ENCODE assay signal across 14 cellular contexts in the genomic region with DNA sequence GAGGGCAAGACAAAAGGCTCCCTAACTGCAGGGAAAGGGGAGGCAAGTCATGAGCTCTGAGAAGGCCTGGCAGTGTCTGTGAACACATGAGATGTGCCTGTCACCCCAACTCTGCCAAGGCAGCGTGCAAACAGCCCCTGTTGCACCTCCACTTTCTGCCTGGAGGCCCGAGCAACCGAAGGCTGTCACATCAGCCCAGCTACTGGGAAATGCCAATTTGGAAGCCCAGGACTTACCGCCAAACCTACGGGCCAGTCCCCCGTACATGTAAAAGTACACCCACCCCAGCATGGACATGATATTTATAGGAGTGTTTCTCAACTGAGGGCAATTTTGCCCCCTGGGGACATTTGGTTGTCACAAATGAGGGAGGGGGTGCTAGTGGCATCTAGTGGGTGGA. TPM values are rescaled to one million over a fixed set of nuclear protein-coding genes. Genes with fewer than 3 reads are reported as not detected.
DNase-seq lines count a peak whose midpoint lies in the region; ATAC-seq, FAIRE-seq and TF ChIP-seq lines count a peak whose summit lies in the region.
"Had no signal": no experiment of that assay in that cellular context is flagged by ENCODE, and none has a peak within 500 bp of the region (broad histone marks: within the 10 kb centered on the region; RNA-seq: fewer than 3 reads in every experiment).

No MANE protein-coding gene starts in this region.

- TF ChIP-seq POLR2A in HepG2 (IDR thresholded peaks at IDR 0.05; ENCODE audit: insufficient read depth in 1 of 2, low read depth in 2 of 2, low read length in 2 of 2): no peak
- no peak for TF ChIP-seq POLR2A in right lobe of liver (IDR thresholded peaks at IDR 0.05)
- no peak for TF ChIP-seq POLR2A in NB4 (IDR thresholded peaks at IDR 0.05; ENCODE audit: extremely low read depth, insufficient read length)
- no peak for TF ChIP-seq POLR2A in K562 (conservative IDR thresholded peaks at IDR 0.05)

- H3K9me3 ChIP-seq in HepG2 (ENCODE audit: low read length) (no peaks in the 10 kb centered on the region), right lobe of liver (no peaks in the 10 kb centered on the region), K562 (replicated peaks; ENCODE audit: control insufficient read depth, insufficient read depth, low read depth, low read length) (peaks cover 3% of the 10 kb centered on the region; the same call in 1 of the 2 replicates)
- H3K9me3 ChIP-seq: pancreas, right atrium auricular region, SJCRH30, vagina had no signal

- CTCF ChIA-PET in HepG2 (lab: Yijun Ruan, JAX; ENCODE audit: low intra/inter-chr PET ratio, low total read pairs): interaction anchor here (1.3 kb wide), 1 partner anchor 27 kb away, joined by 7 read pairs; a partner anchor contains a TSS
- CTCF ChIA-PET in K562 (lab: Yijun Ruan, JAX; ENCODE audit: low intra/inter-chr PET ratio): interaction anchor here (0.5 kb wide), 1 partner anchor 961 kb away, joined by 3 read pairs; no protein-coding TSS in a partner anchor

- DNase-seq in HepG2 (ENCODE audit: low spot score) (no peak), right lobe of liver (no peak), NB4 (ENCODE audit: low read depth) (peak; percentile 47), K562 (ENCODE audit: extremely low read depth in 1 of 4, low spot score in 3 of 4) (no peak), NCI-H2029 treated with DMSO at 0.1 percent for 48 hours (lab: John Stamatoyannopoulos, UW) (no peak), HUDEP-2 (lab: John Stamatoyannopoulos, UW; ENCODE audit: unreplicated experiment in 76 of 76) (no peak)
- no peak for DNase-seq in activated CD4-positive, CD25-positive, alpha-beta regulatory T cell (lab: John Stamatoyannopoulos, UW)

- no peak for ATAC-seq in HepG2
- no peak for ATAC-seq in right lobe of liver
- ATAC-seq in K562: no peak

- peaks cover 58% of the 10 kb centered on the region for H3K4me1 ChIP-seq in HepG2 (ENCODE audit: insufficient read depth, low read length)
- H3K4me1 ChIP-seq in right lobe of liver: peaks cover 0 to 4% (median 0%) of the 10 kb centered on the region in 4 donors
- H3K4me1 ChIP-seq in K562 (replicated peaks in 1 of 2; ENCODE audit: control insufficient read depth in 2 of 2, insufficient read depth in 2 of 2, low read length in 2 of 2): peaks cover 4 to 11% of the 10 kb centered on the region in 2 experiments
- H3K4me1 ChIP-seq: pancreas had no signal

- 92% methylated on average over 6 of the region's 6 CpGs for WGBS in HepG2 (ENCODE audit: low lambda C conversion rate)
- WGBS in right lobe of liver (ENCODE audit: insufficient coverage, low coverage, low lambda C conversion rate, missing lambda C conversion rate): 95% methylated on average over 4 of the region's 6 CpGs
- 98% methylated on average over 6 of the region's 6 CpGs for WGBS in K562 (ENCODE audit: insufficient coverage, low coverage, missing lambda C conversion rate)

- H3K79me2 ChIP-seq in HepG2 (ENCODE audit: insufficient read depth, low read length) (no peaks in the 10 kb centered on the region), K562 (ENCODE audit: control insufficient read depth, insufficient read depth, low read length) (no peaks in the 10 kb centered on the region)

- H2AFZ ChIP-seq in HepG2 (ENCODE audit: low read length): peak overlapping the region; percentile 67
- peak overlapping the region; percentile 95 for H2AFZ ChIP-seq in K562 (ENCODE audit: low read depth, low read length)

- FAIRE-seq in HepG2 (lab: Jason Lieb, UNC) (no peak), K562 (lab: Jason Lieb, UNC) (no peak)
- FAIRE-seq: pancreas, RCC 7860 had no signal

- no peak for TF ChIP-seq EP300 in HepG2 (IDR thresholded peaks at IDR 0.05; ENCODE audit: low read depth in 2 of 2, low read length in 2 of 2)
- no peak for TF ChIP-seq EP300 in HepG2 (CRISPR knock-in tag; IDR thresholded peaks at IDR 0.05; ENCODE audit: borderline replicate concordance)
- TF ChIP-seq EP300 in K562 (IDR thresholded peaks at IDR 0.05; ENCODE audit: low read length): no peak

- H3K36me3 ChIP-seq in HepG2 (replicated peaks in 1 of 2; ENCODE audit: control insufficient read depth in 1 of 2, insufficient read depth in 2 of 2, low read length in 2 of 2): no peaks in the 10 kb centered on the region
- H3K36me3 ChIP-seq in right lobe of liver: no peaks in the 10 kb centered on the region
- no peaks in the 10 kb centered on the region for H3K36me3 ChIP-seq in K562 (ENCODE audit: control insufficient read depth, insufficient read depth, low read length)
- H3K36me3 ChIP-seq: pancreas, right atrium auricular region, SJCRH30, vagina had no signal

- H4K20me1 ChIP-seq in HepG2 (ENCODE audit: insufficient read depth, low read length) (no peaks in the 10 kb centered on the region), K562 (replicated peaks; ENCODE audit: control insufficient read depth, insufficient read depth, low read length) (no peaks in the 10 kb centered on the region)

- POLR2A ChIA-PET in HepG2 (lab: Yijun Ruan, JAX) (interaction anchor here (2.4 to 2.8 kb wide), 2 partner anchors 11 to 27 kb away, joined by 10 to 26 read pairs; a partner anchor contains a TSS), K562 (lab: Yijun Ruan, JAX) (no interaction called here)

- H3K27me3 ChIP-seq in HepG2 (ENCODE audit: control insufficient read depth in 1 of 2, insufficient read depth in 2 of 2, low read length in 2 of 2): no peaks in the 10 kb centered on the region; a peak in 1 of 5 replicates
- H3K27me3 ChIP-seq in right lobe of liver: no peaks in the 10 kb centered on the region
- 0 out of 5 replicates have a peak, but pooled peaks cover 0 to 2% of the 10 kb centered on the region in 2 experiments for H3K27me3 ChIP-seq in K562 (ENCODE audit: control insufficient read depth in 2 of 2, insufficient read depth in 2 of 2, low read length in 2 of 2)
- H3K27me3 ChIP-seq: pancreas, right atrium auricular region, SJCRH30, vagina had no signal

- no TSS peak for BruUV-seq in HepG2 (replicated peaks; lab: Mats Ljungman, UMichigan)
- BruUV-seq in K562 (replicated peaks; lab: Mats Ljungman, UMichigan): no TSS peak

- no peaks in the 10 kb centered on the region for H3K9me1 ChIP-seq in K562 (ENCODE audit: control insufficient read depth, insufficient read depth, low read length)

- H3K27ac ChIP-seq in HepG2 (ENCODE audit: extremely low read length, insufficient read depth, low read length) (no peak overlapping the region), right lobe of liver (no peak overlapping the region), K562 (ENCODE audit: extremely low read depth, low read depth, low read length) (peak overlapping the region; percentile 28; the same call in 1 of the 3 replicates)
- H3K27ac ChIP-seq: pancreas, right atrium auricular region, SJCRH30, vagina had no signal

- peak overlapping the region; percentile 10; the same call in 1 of the 2 replicates for H3K4me2 ChIP-seq in HepG2 (ENCODE audit: low read depth, low read length)
- H3K4me2 ChIP-seq in K562 (ENCODE audit: insufficient read depth, low read length): no peak overlapping the region

- H3K4me3 ChIP-seq in HepG2 (replicated peaks in 1 of 3; ENCODE audit: insufficient read depth in 1 of 3, low read depth in 2 of 3, low read length in 3 of 3): no peak overlapping the region
- H3K4me3 ChIP-seq in right lobe of liver: no peak overlapping the region
- H3K4me3 ChIP-seq in NB4 (ENCODE audit: low read depth, low read length): no peak overlapping the region
- no peak overlapping the region for H3K4me3 ChIP-seq in K562
- H3K4me3 ChIP-seq: pancreas, right atrium auricular region, SJCRH30, vagina had no signal

- TF ChIP-seq CTCF in HepG2 (CRISPR knock-in tag; IDR thresholded peaks at IDR 0.05) (no peak), right lobe of liver (IDR thresholded peaks at IDR 0.05) (no peak), NB4 (IDR thresholded peaks at IDR 0.05; ENCODE audit: low read depth, low read length) (no peak), K562 (IDR thresholded peaks at IDR 0.05 in 2 of 3, conservative IDR thresholded peaks at IDR 0.05 in 1 of 3; ENCODE audit: insufficient read depth in 2 of 3, low read depth in 1 of 3, low read length in 3 of 3) (no peak)

- no peak for TF ChIP-seq RAD21 in HepG2 (CRISPR knock-in tag; IDR thresholded peaks at IDR 0.05)
- TF ChIP-seq RAD21 in K562 (CRISPR knock-in tag; conservative IDR thresholded peaks at IDR 0.05 in 1 of 2, IDR thresholded peaks at IDR 0.05 in 1 of 2): no peak

- H3K9ac ChIP-seq in HepG2 (ENCODE audit: insufficient read depth, low read depth, low read length): no peak overlapping the region
- no peak overlapping the region for H3K9ac ChIP-seq in K562 (ENCODE audit: insufficient read depth in 1 of 2, low read depth in 2 of 2, low read length in 2 of 2)

- in situ Hi-C loops in HepG2 (cut with HindIII; ENCODE audit: extremely low pct_ligation_motif_present, low pct_unique_long_range_greater_than_20kb): no loop called here
- in situ Hi-C loops in K562 (cut with MboI): no loop called here

- intact Hi-C loops in HepG2 (cut with micrococcal nuclease; ENCODE audit: unreplicated experiment): loop anchor here (5.0 to 10.0 kb wide), 2 partner anchors 74 to 716 kb away; no protein-coding TSS in a partner anchor
- intact Hi-C loops in right lobe of liver (cut with DNase I): no loop called here
- intact Hi-C loops in K562 (cut with micrococcal nuclease): loop anchor here (5.0 to 10.0 kb wide), 3 partner anchors 74 to 176 kb away; no protein-coding TSS in a partner anchor

RNA-seq across cellular contexts. Expression of a gene that starts 27.3 kb away (rescaled TPM):
- total RNA-seq in HepG2 (2016; rRNA removed; fragmentation: Illumina TruSeq; extraction: Trizol) (41.2 and 64.0 TPM in 2 replicates), right lobe of liver (10 to 100 TPM in 1 of 6 experiments, 1 to 10 TPM in 5; 2.8 to 15.5 (median 5.5) TPM), K562 (2014; rRNA removed) (34.7 and 41.1 TPM in 2 replicates), K562 (2014; rRNA removed; fragmentation: Illumina TruSeq; extraction: Trizol) (39.9 and 41.0 TPM in 2 replicates), K562 (2015; rRNA removed; fragmentation: Illumina TruSeq; extraction: Trizol) (36.4 and 39.0 TPM in 2 replicates), K562 (2021) (28.1 and 30.2 TPM in 2 replicates)
- 6.2 and 9.4 TPM in 2 replicates for total RNA-seq in HepG2 (2016; cell fraction: cytosol; rRNA removed; fragmentation: Illumina TruSeq; extraction: Trizol; ENCODE audit: low read depth)
- 44.8 and 65.5 TPM in 2 replicates for total RNA-seq in HepG2 (2016; cell fraction: insoluble cytoplasmic fraction; rRNA removed; fragmentation: Illumina TruSeq; extraction: Trizol)
- total RNA-seq in HepG2 (2016; cell fraction: membrane; rRNA removed; fragmentation: Illumina TruSeq; extraction: Trizol): 13.3 and 13.7 TPM in 2 replicates
- 22.1 and 24.0 TPM in 2 replicates for total RNA-seq in HepG2 (2016; cell fraction: nucleus; rRNA removed; fragmentation: Illumina TruSeq; extraction: Trizol)
- polyA plus RNA-seq in HepG2 (2011; rRNA removed) (18.0 and 19.4 TPM in 2 replicates), K562 (2011; rRNA removed) (15.9 and 22.6 TPM in 2 replicates), K562 (2014; fragmentation: Illumina TruSeq; extraction: Trizol) (48.2 and 51.2 TPM in 2 replicates), K562 (2014; fragmentation: Nextera tagmentation; extraction: Ambion mirVana) (100 to 1,000 TPM; 103 to 114 TPM), K562 (2014; rRNA removed) (35.7 and 46.6 TPM in 2 replicates)
- 7.7 and 14.3 TPM in 2 replicates for polyA plus RNA-seq in HepG2 (2011; cell fraction: cytosol; rRNA removed)
- 6.5 and 6.6 TPM in 2 replicates for polyA plus RNA-seq in HepG2 (2011; cell fraction: nucleus; rRNA removed)
- polyA plus RNA-seq in HepG2 (2012): 26.7 and 29.8 TPM in 2 replicates
- polyA plus RNA-seq in HepG2 (2016; cell fraction: cytosol; fragmentation: Illumina TruSeq; extraction: Trizol; ENCODE audit: low read depth): 15.4 and 17.1 TPM in 2 replicates
- polyA plus RNA-seq in HepG2 (2016; cell fraction: insoluble cytoplasmic fraction; fragmentation: Illumina TruSeq; extraction: Trizol; ENCODE audit: low read depth): 66.0 and 77.9 TPM in 2 replicates
- polyA plus RNA-seq in HepG2 (2016; cell fraction: membrane; fragmentation: Illumina TruSeq; extraction: Trizol; ENCODE audit: low read depth): 17.5 and 18.0 TPM in 2 replicates
- polyA plus RNA-seq in HepG2 (2016; cell fraction: nucleus; fragmentation: Illumina TruSeq; extraction: Trizol; ENCODE audit: insufficient read depth, low read depth): 29.6 and 31.9 TPM in 2 replicates
- polyA minus RNA-seq in HepG2 (2011; rRNA and poly(A)+ RNA removed; ENCODE audit: low replicate concordance): 9.4 and 13.4 TPM in 2 replicates
- polyA minus RNA-seq in HepG2 (2011; cell fraction: cytosol; rRNA and poly(A)+ RNA removed): 6.6 and 7.6 TPM in 2 replicates
- 24.3 and 26.1 TPM in 2 replicates for polyA minus RNA-seq in HepG2 (2011; cell fraction: nucleus; rRNA and poly(A)+ RNA removed)
- 10.1 and 10.8 TPM in 2 replicates for total RNA-seq in K562 (2011; cell fraction: chromatin; rRNA removed; ENCODE audit: low replicate concordance)
- 7.1 and 8.8 TPM in 2 replicates for total RNA-seq in K562 (2011; cell fraction: nucleolus; rRNA removed)
- total RNA-seq in K562 (2011; cell fraction: nucleoplasm; rRNA removed): 7.9 and 13.3 TPM in 2 replicates
- polyA plus RNA-seq in K562 (2011; cell fraction: cytosol; rRNA removed): 8.4 and 11.0 TPM in 2 replicates
- polyA plus RNA-seq in K562 (2011; cell fraction: nucleus; rRNA removed): 12.8 and 16.4 TPM in 2 replicates
- polyA plus RNA-seq in K562 (2012): 16.5 and 38.9 TPM in 2 replicates
- 17.4 and 17.6 TPM in 2 replicates for polyA minus RNA-seq in K562 (2011; rRNA and poly(A)+ RNA removed)
- polyA minus RNA-seq in K562 (2011; cell fraction: cytosol; rRNA and poly(A)+ RNA removed): 6.8 and 8.6 TPM in 2 replicates
- polyA minus RNA-seq in K562 (2011; cell fraction: nucleus; rRNA and poly(A)+ RNA removed): 9.7 and 17.2 TPM in 2 replicates

RNA-seq across cellular contexts. Expression of a gene that starts 54.0 kb away (rescaled TPM):
- total RNA-seq in HepG2 (2016; rRNA removed; fragmentation: Illumina TruSeq; extraction: Trizol): 0.56 and 1.2 TPM in 2 replicates
- 0.18 and 0.20 TPM in 2 replicates for total RNA-seq in HepG2 (2016; cell fraction: cytosol; rRNA removed; fragmentation: Illumina TruSeq; extraction: Trizol; ENCODE audit: low read depth)
- 0.61 and 1.0 TPM in 2 replicates for total RNA-seq in HepG2 (2016; cell fraction: insoluble cytoplasmic fraction; rRNA removed; fragmentation: Illumina TruSeq; extraction: Trizol)
- total RNA-seq in HepG2 (2016; cell fraction: membrane; rRNA removed; fragmentation: Illumina TruSeq; extraction: Trizol): 0.52 and 0.74 TPM in 2 replicates
- total RNA-seq in HepG2 (2016; cell fraction: nucleus; rRNA removed; fragmentation: Illumina TruSeq; extraction: Trizol): 0.88 and 1.0 TPM in 2 replicates
- polyA plus RNA-seq in HepG2 (2011; rRNA removed): 1.3 and 1.8 TPM in 2 replicates
- 1.5 and 1.9 TPM in 2 replicates for polyA plus RNA-seq in HepG2 (2011; cell fraction: cytosol; rRNA removed)
- polyA plus RNA-seq in HepG2 (2011; cell fraction: nucleus; rRNA removed): 3.4 and 3.6 TPM in 2 replicates
- 2.0 and 2.2 TPM in 2 replicates for polyA plus RNA-seq in HepG2 (2012)
- polyA plus RNA-seq in HepG2 (2016; cell fraction: cytosol; fragmentation: Illumina TruSeq; extraction: Trizol; ENCODE audit: low read depth): 0.11 TPM in 2 replicates
- polyA plus RNA-seq in HepG2 (2016; cell fraction: insoluble cytoplasmic fraction; fragmentation: Illumina TruSeq; extraction: Trizol; ENCODE audit: low read depth): 0.44 and 0.60 TPM in 2 replicates
- 0.29 and 0.52 TPM in 2 replicates for polyA plus RNA-seq in HepG2 (2016; cell fraction: membrane; fragmentation: Illumina TruSeq; extraction: Trizol; ENCODE audit: low read depth)
- polyA plus RNA-seq in HepG2 (2016; cell fraction: nucleus; fragmentation: Illumina TruSeq; extraction: Trizol; ENCODE audit: insufficient read depth, low read depth): 0.61 and 0.77 TPM in 2 replicates
- polyA minus RNA-seq in HepG2 (2011; rRNA and poly(A)+ RNA removed; ENCODE audit: low replicate concordance): 0.14 and 3.0 TPM in 2 replicates
- 2.1 and 2.3 TPM in 2 replicates for polyA minus RNA-seq in HepG2 (2011; cell fraction: cytosol; rRNA and poly(A)+ RNA removed)
- 4.5 and 4.8 TPM in 2 replicates for polyA minus RNA-seq in HepG2 (2011; cell fraction: nucleus; rRNA and poly(A)+ RNA removed)
- total RNA-seq in right lobe of liver: under 1 TPM; 0.35 to 0.98 (median 0.52) TPM
- 0.37 TPM in 1 of 2 replicates, not detected in the other for total RNA-seq in K562 (2011; cell fraction: chromatin; rRNA removed; ENCODE audit: low replicate concordance)
- 0.50 and 0.53 TPM in 2 replicates for total RNA-seq in K562 (2011; cell fraction: nucleolus; rRNA removed)
- 0.29 and 0.46 TPM in 2 replicates for total RNA-seq in K562 (2011; cell fraction: nucleoplasm; rRNA removed)
- 0.08 TPM in 1 of 2 replicates, not detected in the other for total RNA-seq in K562 (2014; rRNA removed)
- total RNA-seq in K562 (2014; rRNA removed; fragmentation: Illumina TruSeq; extraction: Trizol): not detected in 2 replicates
- total RNA-seq in K562 (2015; rRNA removed; fragmentation: Illumina TruSeq; extraction: Trizol): not detected in 2 replicates
- total RNA-seq in K562 (2021): 0.04 TPM in 2 replicates
- polyA plus RNA-seq in K562 (2011; rRNA removed): 0.13 and 0.35 TPM in 2 replicates
- polyA plus RNA-seq in K562 (2011; cell fraction: cytosol; rRNA removed): 0.35 and 0.51 TPM in 2 replicates
- polyA plus RNA-seq in K562 (2011; cell fraction: nucleus; rRNA removed): 0.17 and 0.28 TPM in 2 replicates
- 0.21 TPM in 2 replicates for polyA plus RNA-seq in K562 (2012)
- polyA plus RNA-seq in K562 (2014; fragmentation: Illumina TruSeq; extraction: Trizol): 0.01 and 0.03 TPM in 2 replicates
- polyA plus RNA-seq in K562 (2014; fragmentation: Nextera tagmentation; extraction: Ambion mirVana): under 1 TPM in 1 of 2 experiments, not detected in 1; 0.01 TPM
- 0.01 TPM in 2 replicates for polyA plus RNA-seq in K562 (2014; rRNA removed)
- polyA minus RNA-seq in K562 (2011; rRNA and poly(A)+ RNA removed): 0.21 and 0.27 TPM in 2 replicates
- polyA minus RNA-seq in K562 (2011; cell fraction: cytosol; rRNA and poly(A)+ RNA removed): 0.38 and 1.2 TPM in 2 replicates
- 0.27 and 1.00 TPM in 2 replicates for polyA minus RNA-seq in K562 (2011; cell fraction: nucleus; rRNA and poly(A)+ RNA removed)
- total RNA-seq: activated T-cell treated with anti-CD3 and anti-CD28 coated beads, Interleukin-2, amount 50 U/mL, for 4 hours; CD8-positive, alpha-beta T cell had no signal

Comparison
In these comparisons a context has a peak if more than half of its experiments do, and no peak if none do; other contexts are left out.
1. intact Hi-C loops: an anchor here in HepG2 (5.0 to 10.0 kb wide) and K562 (5.0 to 10.0 kb wide); none called in right lobe of liver.